9 cellular contexts compared by ENCODE assay signal in the genomic region with DNA sequence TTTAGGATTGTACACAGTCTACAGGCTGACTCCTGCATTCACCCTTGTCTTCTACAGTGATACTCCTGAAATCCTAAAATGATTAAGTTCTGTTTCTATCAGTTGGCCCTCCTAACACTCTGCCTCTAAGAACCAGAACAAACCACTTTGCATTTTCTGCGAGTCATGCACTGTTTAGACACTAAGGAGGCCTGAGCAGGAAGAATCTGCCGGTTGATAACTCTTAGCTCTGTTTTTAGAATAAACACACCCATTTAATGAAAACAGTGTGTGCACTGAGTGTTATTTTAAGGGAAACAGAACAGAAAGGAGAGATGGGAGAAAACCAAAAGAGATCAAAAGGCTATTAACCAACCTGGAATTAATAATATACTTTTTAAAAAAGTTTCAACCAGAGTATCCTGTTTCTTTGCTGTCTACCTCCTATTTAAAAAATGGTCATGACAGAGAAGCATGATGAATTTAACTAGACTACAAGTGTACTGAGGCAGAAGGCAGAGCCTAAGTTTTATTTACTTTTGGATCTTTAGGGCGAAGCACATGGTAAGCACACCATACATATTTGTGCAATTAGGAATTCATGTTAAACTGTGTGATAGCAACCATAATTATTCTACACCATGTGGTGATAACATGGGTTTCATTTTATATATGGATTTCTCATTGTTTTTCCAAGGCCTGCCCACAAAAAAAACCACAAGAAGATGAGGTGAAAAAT. TPM values are rescaled to one million over a fixed set of nuclear protein-coding genes. Genes with fewer than 3 reads are reported as not detected.
DNase-seq lines count a peak whose midpoint lies in the region; TF ChIP-seq lines count a peak whose summit lies in the region.
"Had no signal": no experiment of that assay in that cellular context is flagged by ENCODE, and none has a peak within 500 bp of the region (broad histone marks: within the 10 kb centered on the region; RNA-seq: fewer than 3 reads in every experiment).

No MANE protein-coding gene starts in this region.

- H3K4me2 ChIP-seq in SK-N-SH: 0 out of 2 replicates have a peak overlapping the region, but pooled peaks have one; percentile 9

- peak overlapping the region; percentile 76 for H2AFZ ChIP-seq in SK-N-SH (ENCODE audit: low read depth)

- H3K36me3 ChIP-seq in SK-N-SH (replicated peaks in 1 of 2; ENCODE audit: control insufficient read depth in 1 of 2, insufficient read depth in 2 of 2, low read length in 1 of 2) (no peaks in the 10 kb centered on the region), uterus (no peaks in the 10 kb centered on the region)
- H3K36me3 ChIP-seq: esophagus squamous epithelium had no signal

- no peak for TF ChIP-seq POLR2A in uterus (IDR thresholded peaks at IDR 0.05)

- POLR2A ChIA-PET in AG04450 (lab: Yijun Ruan, JAX): interaction anchor here (0.5 to 0.8 kb wide), 2 partner anchors 20 to 242 kb away, joined by 3 read pairs; no protein-coding TSS in a partner anchor
- POLR2A ChIA-PET in SK-N-SH (lab: Yijun Ruan, JAX): no interaction called here

- no peaks in the 10 kb centered on the region for H4K20me1 ChIP-seq in SK-N-SH (ENCODE audit: insufficient read depth)

- TF ChIP-seq EP300 in SK-N-SH (IDR thresholded peaks at IDR 0.05; ENCODE audit: borderline replicate concordance in 1 of 2, low read depth in 1 of 2, low read length in 1 of 2): no peak

- H3K27me3 ChIP-seq in AG04450 (ENCODE audit: control insufficient read depth, insufficient read depth, low read length) (no peaks in the 10 kb centered on the region), SK-N-SH (ENCODE audit: insufficient read depth) (no peaks in the 10 kb centered on the region), uterus (no peaks in the 10 kb centered on the region)
- H3K27me3 ChIP-seq: esophagus squamous epithelium had no signal

- H3K4me3 ChIP-seq in AG04450 (ENCODE audit: low read depth, low read length) (no peak overlapping the region), SK-N-SH (ENCODE audit: low read depth in 2 of 2, low read length in 1 of 2) (no peak overlapping the region), foreskin fibroblast (ENCODE audit: low read depth in 1 of 2, low read length in 2 of 2) (no peak overlapping the region), uterus (no peak overlapping the region)
- H3K4me3 ChIP-seq: esophagus squamous epithelium had no signal

- no peak overlapping the region for H3K9ac ChIP-seq in SK-N-SH

- WGBS in SK-N-SH (ENCODE audit: low lambda C conversion rate): 33% methylated on average over 3 of the region's 3 CpGs

- TF ChIP-seq RAD21 in SK-N-SH (IDR thresholded peaks at IDR 0.05; ENCODE audit: low read length): no peak

- CTCF ChIA-PET in AG04450 (lab: Charles Lee): interaction anchor here (0.7 to 2.1 kb wide), 7 partner anchors 13 to 324 kb away, joined by 3 to 7 read pairs (median 4); a partner anchor contains a TSS
- CTCF ChIA-PET in SK-N-SH (lab: Yijun Ruan, JAX): interaction anchor here (0.6 to 2.4 kb wide), 2 partner anchors 83 to 98 kb away, joined by 4 to 12 read pairs; a partner anchor contains a TSS

- peaks cover 2% of the 10 kb centered on the region for H3F3A ChIP-seq in SK-N-SH (replicated peaks; ENCODE audit: insufficient read depth)

- H3K27ac ChIP-seq in AG04450 (ENCODE audit: low read depth, low read length) (peak overlapping the region; percentile 34), SK-N-SH (ENCODE audit: low read depth in 2 of 2, low read length in 1 of 2) (peak overlapping the region; percentile 59 to 62), uterus (no peak overlapping the region)

- H3K9me3 ChIP-seq in AG04450 (ENCODE audit: control insufficient read depth, insufficient read depth, low read length) (no peaks in the 10 kb centered on the region), SK-N-SH (no peaks in the 10 kb centered on the region), uterus (no peaks in the 10 kb centered on the region)
- H3K9me3 ChIP-seq: esophagus squamous epithelium had no signal

- DNase-seq in AG04450 (ENCODE audit: low read depth, low spot score) (peak; percentile 54), SK-N-SH (no peak), foreskin fibroblast (peak; percentile 47 to 76), NCI-H146 (lab: John Stamatoyannopoulos, UW) (no peak), uterus (no peak)
- DNase-seq in activated effector memory CD4-positive, alpha-beta T cell treated with Interleukin-2 at 50 U/mL for 16 hours: no peak
- DNase-seq: esophagus squamous epithelium, mesendoderm, NCI-H2029 treated with DMSO at 0.1 percent for 48 hours had no signal

- H3K79me2 ChIP-seq in SK-N-SH (ENCODE audit: insufficient read depth): no peaks in the 10 kb centered on the region

- intact Hi-C loops in uterus (cut with DNase I; ENCODE audit: low total_unique reads): no loop called here

- H3K9me2 ChIP-seq in SK-N-SH: no peaks in the 10 kb centered on the region

- TF ChIP-seq CTCF in AG04450 (IDR thresholded peaks at IDR 0.05; ENCODE audit: low read depth, low read length) (no peak), SK-N-SH (IDR thresholded peaks at IDR 0.05) (no peak), foreskin fibroblast (IDR thresholded peaks at IDR 0.05; ENCODE audit: low read depth, low read length) (no peak), uterus (IDR thresholded peaks at IDR 0.05) (no peak)

- H3K4me1 ChIP-seq in SK-N-SH (ENCODE audit: control insufficient read depth in 1 of 2, insufficient read depth in 2 of 2, low read depth in 1 of 2, low read length in 1 of 2) (no peaks in the 10 kb centered on the region; a peak in 1 of 4 replicates), uterus (no peaks in the 10 kb centered on the region)

TF ChIP-seq in SK-N-SH, 30 proteins besides CTCF, POLR2A, EP300 and RAD21:
- TF ChIP-seq POLR2AphosphoS5 (IDR thresholded peaks at IDR 0.05; ENCODE audit: low read depth, low read length) (no peak), SMC3 (IDR thresholded peaks at IDR 0.05; ENCODE audit: low read depth, low read length) (no peak), GATA2 (CRISPR knock-in tag; IDR thresholded peaks at IDR 0.05) (no peak), GABPA (IDR thresholded peaks at IDR 0.05; ENCODE audit: low read depth) (no peak), FOXJ3 (CRISPR knock-in tag; IDR thresholded peaks at IDR 0.05) (no peak), ELF1 (IDR thresholded peaks at IDR 0.05) (no peak), EZH2phosphoT487 (IDR thresholded peaks at IDR 0.05; ENCODE audit: borderline replicate concordance, low read depth) (no peak), FOXM1 (IDR thresholded peaks at IDR 0.05; ENCODE audit: low read depth) (no peak)
- TF ChIP-seq, protein P1, sequence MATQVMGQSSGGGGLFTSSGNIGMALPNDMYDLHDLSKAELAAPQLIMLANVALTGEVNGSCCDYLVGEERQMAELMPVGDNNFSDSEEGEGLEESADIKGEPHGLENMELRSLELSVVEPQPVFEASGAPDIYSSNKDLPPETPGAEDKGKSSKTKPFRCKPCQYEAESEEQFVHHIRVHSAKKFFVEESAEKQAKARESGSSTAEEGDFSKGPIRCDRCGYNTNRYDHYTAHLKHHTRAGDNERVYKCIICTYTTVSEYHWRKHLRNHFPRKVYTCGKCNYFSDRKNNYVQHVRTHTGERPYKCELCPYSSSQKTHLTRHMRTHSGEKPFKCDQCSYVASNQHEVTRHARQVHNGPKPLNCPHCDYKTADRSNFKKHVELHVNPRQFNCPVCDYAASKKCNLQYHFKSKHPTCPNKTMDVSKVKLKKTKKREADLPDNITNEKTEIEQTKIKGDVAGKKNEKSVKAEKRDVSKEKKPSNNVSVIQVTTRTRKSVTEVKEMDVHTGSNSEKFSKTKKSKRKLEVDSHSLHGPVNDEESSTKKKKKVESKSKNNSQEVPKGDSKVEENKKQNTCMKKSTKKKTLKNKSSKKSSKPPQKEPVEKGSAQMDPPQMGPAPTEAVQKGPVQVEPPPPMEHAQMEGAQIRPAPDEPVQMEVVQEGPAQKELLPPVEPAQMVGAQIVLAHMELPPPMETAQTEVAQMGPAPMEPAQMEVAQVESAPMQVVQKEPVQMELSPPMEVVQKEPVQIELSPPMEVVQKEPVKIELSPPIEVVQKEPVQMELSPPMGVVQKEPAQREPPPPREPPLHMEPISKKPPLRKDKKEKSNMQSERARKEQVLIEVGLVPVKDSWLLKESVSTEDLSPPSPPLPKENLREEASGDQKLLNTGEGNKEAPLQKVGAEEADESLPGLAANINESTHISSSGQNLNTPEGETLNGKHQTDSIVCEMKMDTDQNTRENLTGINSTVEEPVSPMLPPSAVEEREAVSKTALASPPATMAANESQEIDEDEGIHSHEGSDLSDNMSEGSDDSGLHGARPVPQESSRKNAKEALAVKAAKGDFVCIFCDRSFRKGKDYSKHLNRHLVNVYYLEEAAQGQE (IDR thresholded peaks at IDR 0.05; ENCODE audit: low read depth, low read length): no peak

RNA-seq across cellular contexts. Expression of a gene that starts 22.7 kb away (rescaled TPM):
- 100 and 161 TPM in 2 replicates for polyA plus RNA-seq in AG04450 (2011; rRNA removed)
- 28.9 and 31.2 TPM in 2 replicates for polyA minus RNA-seq in AG04450 (2011; rRNA and poly(A)+ RNA removed)
- 60.8 and 80.3 TPM in 2 replicates for polyA plus RNA-seq in SK-N-SH (2012; rRNA removed)
- polyA plus RNA-seq in SK-N-SH (2012; cell fraction: cytosol; rRNA removed): 95.3 and 140 TPM in 2 replicates
- polyA plus RNA-seq in SK-N-SH (2012; cell fraction: nucleus; rRNA removed): 28.0 and 58.2 TPM in 2 replicates
- total RNA-seq in uterus: 10 to 100 TPM; 23.8 to 93.0 (median 51.1) TPM

RNA-seq across cellular contexts. Expression of a gene that starts 42.3 kb away (rescaled TPM):
- polyA plus RNA-seq in AG04450 (2011; rRNA removed) (5.9 and 8.0 TPM in 2 replicates), SK-N-SH (2012; rRNA removed) (5.2 and 6.1 TPM in 2 replicates)
- polyA minus RNA-seq in AG04450 (2011; rRNA and poly(A)+ RNA removed): 8.3 and 9.7 TPM in 2 replicates
- polyA plus RNA-seq in SK-N-SH (2012; cell fraction: cytosol; rRNA removed): 7.7 and 7.8 TPM in 2 replicates
- polyA plus RNA-seq in SK-N-SH (2012; cell fraction: nucleus; rRNA removed): 2.4 and 6.1 TPM in 2 replicates
- total RNA-seq in uterus: 10 to 100 TPM; 15.3 to 55.1 (median 47.3) TPM

RNA-seq across cellular contexts. Expression of a gene that starts 48.8 kb away (rescaled TPM):
- 34.3 and 45.0 TPM in 2 replicates for polyA plus RNA-seq in AG04450 (2011; rRNA removed)
- 7.2 and 13.7 TPM in 2 replicates for polyA minus RNA-seq in AG04450 (2011; rRNA and poly(A)+ RNA removed)
- 40.7 and 51.3 TPM in 2 replicates for polyA plus RNA-seq in SK-N-SH (2012; rRNA removed)
- polyA plus RNA-seq in SK-N-SH (2012; cell fraction: cytosol; rRNA removed): 66.5 and 87.1 TPM in 2 replicates
- 14.7 and 17.8 TPM in 2 replicates for polyA plus RNA-seq in SK-N-SH (2012; cell fraction: nucleus; rRNA removed)
- 100 to 1,000 TPM in 1 of 4 donors, 10 to 100 TPM in 3; 28.5 to 763 (median 38.4) TPM for total RNA-seq in uterus

RNA-seq across cellular contexts. Expression of a gene that starts 51.3 kb away (rescaled TPM):
- 15.7 and 20.3 TPM in 2 replicates for polyA plus RNA-seq in AG04450 (2011; rRNA removed)
- polyA minus RNA-seq in AG04450 (2011; rRNA and poly(A)+ RNA removed): 19.6 and 45.9 TPM in 2 replicates
- 5.2 and 6.7 TPM in 2 replicates for polyA plus RNA-seq in SK-N-SH (2012; rRNA removed)
- 6.9 TPM in 2 replicates for polyA plus RNA-seq in SK-N-SH (2012; cell fraction: cytosol; rRNA removed)
- polyA plus RNA-seq in SK-N-SH (2012; cell fraction: nucleus; rRNA removed): 7.2 and 15.6 TPM in 2 replicates
- total RNA-seq in uterus: 100 to 1,000 TPM in 1 of 4 donors, 10 to 100 TPM in 3; 40.0 to 147 (median 87.7) TPM

Comparison
In these comparisons a context has a peak if more than half of its experiments do, and no peak if none do; other contexts are left out.
1. DNase-seq: peak in AG04450 (single experiment) and foreskin fibroblast (2 of 2); none in SK-N-SH (single experiment), NCI-H146 (single experiment), activated effector memory CD4-positive, alpha-beta T cell treated with Interleukin-2 at 50 U/mL for 16 hours (single experiment) and uterus (0 of 2).
2. H3K27ac ChIP-seq: peak in AG04450 (single experiment) and SK-N-SH (2 of 2); none in uterus (0 of 2).